Comparison of ENCODE assay signal across 9 cellular contexts in the genomic region with DNA sequence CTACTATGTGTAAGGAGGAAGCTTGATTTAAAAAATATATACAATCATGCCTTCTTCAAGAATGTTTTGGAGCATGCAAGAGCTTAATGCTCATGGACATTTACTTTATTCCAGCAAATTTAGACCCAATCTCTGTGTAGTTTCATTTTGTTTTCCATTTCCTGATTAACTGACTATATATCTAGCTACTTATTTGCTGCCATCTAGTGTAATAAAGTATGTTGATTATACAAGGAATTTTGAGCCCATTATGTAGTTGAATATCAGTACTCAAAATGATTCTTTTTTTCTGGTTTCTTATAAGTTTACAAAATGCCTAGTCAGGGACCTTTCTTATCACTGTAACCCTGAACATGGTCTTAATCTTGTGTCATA.
DNase-seq lines count a peak whose midpoint lies in the region; ATAC-seq and TF ChIP-seq lines count a peak whose summit lies in the region.
"Had no signal": no experiment of that assay in that cellular context is flagged by ENCODE, and none has a peak within 500 bp of the region (broad histone marks: within the 10 kb centered on the region; RNA-seq: fewer than 3 reads in every experiment).

No MANE protein-coding gene starts in this region.

- POLR2A ChIA-PET in T-cell (lab: Charles Lee), result no interaction called here

- intact Hi-C loops in ascending aorta (cut with DNase I) (no loop called here), lower leg skin (cut with DNase I; ENCODE audit: low total_unique reads) (loop anchor here (10.0 kb wide), 1 partner anchor 52 kb away; no protein-coding TSS in a partner anchor)

- H3K27me3 ChIP-seq in OCI-LY3 (ENCODE audit: low read depth, low read length) (no peaks in the 10 kb centered on the region), parathyroid adenoma (ENCODE audit: control insufficient read depth, insufficient read depth, low read length) (no peaks in the 10 kb centered on the region), ascending aorta (no peaks in the 10 kb centered on the region)
- H3K27me3 ChIP-seq: Peyer's patch had no signal

- no peak for TF ChIP-seq POLR2A in lower leg skin (IDR thresholded peaks at IDR 0.05)

- CTCF ChIA-PET in T-cell (lab: Charles Lee), result no interaction called here

- H3K4me3 Mint-ChIP-seq in T-cell, result no peak overlapping the region

- H3K4me2 ChIP-seq in OCI-LY3 (ENCODE audit: low read length) (no peak overlapping the region), parathyroid adenoma (ENCODE audit: low read length) (peak overlapping the region; percentile 17)

- H2AFZ ChIP-seq in OCI-LY3 (ENCODE audit: low read depth, low read length), result no peak overlapping the region
- peak overlapping the region; percentile 47 for H2AFZ ChIP-seq in parathyroid adenoma

- H3K79me2 ChIP-seq in OCI-LY3 (ENCODE audit: low read length), result no peaks in the 10 kb centered on the region
- H3K79me2 ChIP-seq in parathyroid adenoma, result no peaks in the 10 kb centered on the region

- no peak for ATAC-seq in T-cell (replicated peaks in 1 of 4)

- H3K4me1 ChIP-seq in OCI-LY3 (ENCODE audit: low read length) (no peaks in the 10 kb centered on the region), parathyroid adenoma (peaks cover 3% of the 10 kb centered on the region), ascending aorta (peaks cover 0 to 6% of the 10 kb centered on the region in 2 donors)
- H3K4me1 ChIP-seq: Peyer's patch had no signal

- H3K36me3 ChIP-seq in OCI-LY3 (replicated peaks; ENCODE audit: low read depth, low read length) (no peaks in the 10 kb centered on the region), parathyroid adenoma (ENCODE audit: control insufficient read depth, insufficient read depth, low read length) (no peaks in the 10 kb centered on the region), ascending aorta (no peaks in the 10 kb centered on the region)
- H3K36me3 ChIP-seq: Peyer's patch had no signal

- H3K4me3 ChIP-seq in OCI-LY3 (ENCODE audit: low read length) (no peak overlapping the region), fibroblast of mammary gland (ENCODE audit: control insufficient read depth, low read depth, low read length) (no peak overlapping the region), parathyroid adenoma (ENCODE audit: low read depth, low read length) (no peak overlapping the region), ascending aorta (peak overlapping the region in 1 of 2 donors; percentile 1), lower leg skin (ENCODE audit: low read depth, poor library complexity, severe bottlenecking) (no peak overlapping the region)
- H3K4me3 ChIP-seq: Peyer's patch had no signal

- peaks cover 0 to 7% (median 0%) of the 10 kb centered on the region in 3 donors for H3K9me3 Mint-ChIP-seq in T-cell

- H3K27ac ChIP-seq in OCI-LY3 (ENCODE audit: low read length) (no peak overlapping the region), parathyroid adenoma (no peak overlapping the region), ascending aorta (no peak overlapping the region)
- H3K27ac ChIP-seq: Peyer's patch had no signal

- no peaks in the 10 kb centered on the region for H3K36me3 Mint-ChIP-seq in T-cell

- no peak overlapping the region for H3K9ac ChIP-seq in OCI-LY3 (ENCODE audit: low read length)
- H3K9ac ChIP-seq in parathyroid adenoma, result no peak overlapping the region

- DNase-seq in DMS114 treated with DMSO at 0.1 percent for 48 hours (lab: John Stamatoyannopoulos, UW; ENCODE audit: unreplicated experiment), result peak; percentile 4
- DNase-seq in fibroblast of mammary gland (ENCODE audit: low read depth), result peak; percentile 21
- no peak for DNase-seq in T-cell
- no peak for DNase-seq in hepatic stellate cell (ENCODE audit: low spot score)
- DNase-seq in ascending aorta (ENCODE audit: low spot score in 2 of 2), result no peak
- DNase-seq in lower leg skin (ENCODE audit: low spot score in 2 of 2), result no peak
- DNase-seq: Peyer's patch had no signal

- H3K4me1 Mint-ChIP-seq in T-cell, result no peaks in the 10 kb centered on the region

- no peaks in the 10 kb centered on the region for H3K9me3 ChIP-seq in OCI-LY3 (ENCODE audit: insufficient read depth, low read length)
- H3K9me3 ChIP-seq in parathyroid adenoma (ENCODE audit: control insufficient read depth, low read length), result no peaks in the 10 kb centered on the region
- H3K9me3 ChIP-seq in ascending aorta, result no peaks in the 10 kb centered on the region
- H3K9me3 ChIP-seq: Peyer's patch had no signal

- peak; percentile 16; the same call in 1 of the 2 replicates for TF ChIP-seq CTCF in OCI-LY3 (IDR thresholded peaks at IDR 0.05; ENCODE audit: low read depth, low read length)
- no peak for TF ChIP-seq CTCF in fibroblast of mammary gland (conservative IDR thresholded peaks at IDR 0.05; ENCODE audit: control insufficient read depth, insufficient read depth, low read depth, low read length)
- peak; percentile 24 for TF ChIP-seq CTCF in parathyroid adenoma (IDR thresholded peaks at IDR 0.05)
- peak in 1 of 3 experiments; percentile 42 for TF ChIP-seq CTCF in ascending aorta (IDR thresholded peaks at IDR 0.05)
- TF ChIP-seq CTCF in lower leg skin (IDR thresholded peaks at IDR 0.05), result no peak

- H4K20me1 ChIP-seq in OCI-LY3 (ENCODE audit: insufficient read depth, low read length), result no peaks in the 10 kb centered on the region

- peaks cover 4 to 15% of the 10 kb centered on the region in 2 donors for H3K27me3 Mint-ChIP-seq in T-cell

- H3K27ac Mint-ChIP-seq in T-cell, result no peak overlapping the region

Comparison
In these comparisons a context has a peak if more than half of its experiments do, and no peak if none do; other contexts are left out.
1. DNase-seq: peak in DMS114 treated with DMSO at 0.1 percent for 48 hours (single experiment) and fibroblast of mammary gland (single experiment); none in T-cell (0 of 34), hepatic stellate cell (single experiment), ascending aorta (0 of 2) and lower leg skin (0 of 2).
2. CTCF ChIP-seq: peak in OCI-LY3 (single experiment) and parathyroid adenoma (single experiment); none in fibroblast of mammary gland (single experiment) and lower leg skin (0 of 3).